ENCODE assay signal across 37 cellular contexts in genomic region chr19:42495663-42496062, GRCh38. TPM values are rescaled to one million over a fixed set of nuclear protein-coding genes. Genes with fewer than 3 reads are reported as not detected.
"Had no signal": no experiment of that assay in that cellular context is flagged by ENCODE, and none has a peak within 500 bp of the region (broad histone marks: within the 10 kb centered on the region; RNA-seq: fewer than 3 reads in every experiment).

No MANE protein-coding gene starts in this region.

- H3K27me3 Mint-ChIP-seq: activated CD4-positive, alpha-beta T cell treated with anti-CD3 and anti-CD28 coated beads, Interleukin-2, amount 10 ng/mL, durations not matched to agents 24 days and 14 days; activated CD8-positive, alpha-beta T cell treated with anti-CD3 and anti-CD28 coated beads for 36 hours; activated naive CD8-positive, alpha-beta T cell treated with anti-CD3 and anti-CD28 coated beads for 36 hours; activated T-helper 17 cell treated with anti-CD3 and anti-CD28 coated beads, Interleukin-2, amount 50 U/mL, for 72 hours; T-cell; T-helper 17 cell had no signal

- H3K36me3 Mint-ChIP-seq: activated naive CD8-positive, alpha-beta T cell treated with anti-CD3 and anti-CD28 coated beads for 36 hours; T-cell had no signal

- H3K4me3 Mint-ChIP-seq: activated CD4-positive, alpha-beta T cell treated with anti-CD3 and anti-CD28 coated beads, Interleukin-2, amount 10 ng/mL, durations not matched to agents 24 days and 14 days; activated CD8-positive, alpha-beta T cell treated with anti-CD3 and anti-CD28 coated beads for 36 hours; activated naive CD8-positive, alpha-beta T cell treated with anti-CD3 and anti-CD28 coated beads for 36 hours; activated T-cell treated with anti-CD3 and anti-CD28 coated beads, Interleukin-2, amount 50 U/mL, for 72 hours; activated T-helper 17 cell treated with anti-CD3 and anti-CD28 coated beads, Interleukin-2, amount 50 U/mL, for 72 hours; T-cell; T-helper 17 cell had no signal

- ATAC-seq: activated CD8-positive, alpha-beta T cell treated with anti-CD3 and anti-CD28 coated beads for 36 hours; activated T-cell treated with anti-CD3 and anti-CD28 coated beads, Interleukin-2, amount 50 U/mL, for 72 hours; activated T-helper 17 cell treated with anti-CD3 and anti-CD28 coated beads, Interleukin-2, amount 50 U/mL, for 72 hours; PC-3; Right ventricle myocardium inferior; SK-N-SH treated with all-trans-retinoic acid at 6 μM for 48 hours; T-cell; T-helper 17 cell had no signal

- H3K4me3 ChIP-seq: MG63, Peyer's patch had no signal

- H3K9me3 Mint-ChIP-seq: activated CD4-positive, alpha-beta T cell treated with anti-CD3 and anti-CD28 coated beads, Interleukin-2, amount 10 ng/mL, durations not matched to agents 24 days and 14 days; activated CD8-positive, alpha-beta T cell treated with anti-CD3 and anti-CD28 coated beads for 36 hours; activated naive CD8-positive, alpha-beta T cell treated with anti-CD3 and anti-CD28 coated beads for 36 hours; activated T-cell treated with anti-CD3 and anti-CD28 coated beads, Interleukin-2, amount 50 U/mL, for 72 hours; activated T-helper 17 cell treated with anti-CD3 and anti-CD28 coated beads, Interleukin-2, amount 50 U/mL, for 72 hours; T-cell had no signal

- H3K36me3 ChIP-seq: brain microvascular endothelial cell, MG63, Peyer's patch, WERI-Rb-1 had no signal

- H3K27ac ChIP-seq: brain microvascular endothelial cell, Peyer's patch, RWPE1, WERI-Rb-1 had no signal

- H3K27me3 ChIP-seq: brain microvascular endothelial cell, MG63, Peyer's patch had no signal

- H3K27ac Mint-ChIP-seq: activated CD4-positive, alpha-beta T cell treated with anti-CD3 and anti-CD28 coated beads, Interleukin-2, amount 10 ng/mL, durations not matched to agents 24 days and 14 days; activated CD8-positive, alpha-beta T cell treated with anti-CD3 and anti-CD28 coated beads for 36 hours; activated naive CD8-positive, alpha-beta T cell treated with anti-CD3 and anti-CD28 coated beads for 36 hours; activated T-cell treated with anti-CD3 and anti-CD28 coated beads, Interleukin-2, amount 50 U/mL, for 72 hours; activated T-helper 17 cell treated with anti-CD3 and anti-CD28 coated beads, Interleukin-2, amount 50 U/mL, for 72 hours; T-cell; T-helper 17 cell had no signal

- DNase-seq: activated CD4-positive, alpha-beta T cell treated with anti-CD3 and anti-CD28 coated beads, Interleukin-2, amount 10 ng/mL, durations not matched to agents 24 days and 14 days; activated CD4-positive, alpha-beta T cell treated with anti-CD3 and anti-CD28 coated beads, Interleukin-2, amount 50 U/mL, for 4 hours; activated CD8-positive, alpha-beta T cell treated with anti-CD3 and anti-CD28 coated beads for 36 hours; activated effector memory CD4-positive, alpha-beta T cell treated with anti-CD3 and anti-CD28 coated beads, Interleukin-2, amount 50 U/mL, for 16 hours; activated naive CD4-positive, alpha-beta T cell; activated naive CD4-positive, alpha-beta T cell treated with anti-CD3 and anti-CD28 coated beads, Interleukin-2, amount 50 U/mL, for 16 hours; activated naive CD8-positive, alpha-beta T cell treated with anti-CD3 and anti-CD28 coated beads for 36 hours; activated T-cell treated with anti-CD3 and anti-CD28 coated beads, Interleukin-2, amount 50 U/mL, for 1 hour; activated T-cell treated with anti-CD3 and anti-CD28 coated beads, Interleukin-2, amount 50 U/mL, for 72 hours; amniotic stem cell; aorta; brain microvascular endothelial cell; central memory CD4-positive, alpha-beta T cell; Kasumi-1; MG63; MV-4-11; NCI-H1092; NCI-H1436 treated with DMSO at 0.1 percent for 48 hours; NCI-H1694 treated with DMSO at 0.1 percent for 48 hours; NCI-H2029; NCI-H345; NCI-H524 treated with DMSO at 0.1 percent for 48 hours; NK-92 treated with Interleukin-12 subunit alpha and Interleukin-12 subunit beta, amount 100 ng/mL, for 24 hours; PC-3; Peyer's patch; SIG-M5; T-cell; T-helper 17 cell; T-helper 9 cell; WERI-Rb-1 had no signal

RNA-seq across cellular contexts. Expression of gene CXCL17, which starts 52.9 kb away (rescaled TPM):
- total RNA-seq: activated CD4-positive, alpha-beta T cell treated with anti-CD3 and anti-CD28 coated beads, Interleukin-2, amount 10 ng/mL, durations not matched to agents 24 days and 14 days; activated CD8-positive, alpha-beta memory T cell treated with anti-CD3 and anti-CD28 coated beads for 36 hours; activated CD8-positive, alpha-beta T cell treated with anti-CD3 and anti-CD28 coated beads for 36 hours; activated naive CD8-positive, alpha-beta T cell treated with anti-CD3 and anti-CD28 coated beads for 36 hours; activated T-cell treated with anti-CD3 and anti-CD28 coated beads, Interleukin-2, amount 50 U/mL, for 72 hours; activated T-helper 17 cell treated with anti-CD3 and anti-CD28 coated beads, Interleukin-2, amount 50 U/mL, for 72 hours; aorta; cerebellum; NCI-H460; Peyer's patch; Right ventricle myocardium inferior; T-cell; T-helper 17 cell had no signal
